Comparison of ENCODE assay signal across 8 cellular contexts in the genomic region with DNA sequence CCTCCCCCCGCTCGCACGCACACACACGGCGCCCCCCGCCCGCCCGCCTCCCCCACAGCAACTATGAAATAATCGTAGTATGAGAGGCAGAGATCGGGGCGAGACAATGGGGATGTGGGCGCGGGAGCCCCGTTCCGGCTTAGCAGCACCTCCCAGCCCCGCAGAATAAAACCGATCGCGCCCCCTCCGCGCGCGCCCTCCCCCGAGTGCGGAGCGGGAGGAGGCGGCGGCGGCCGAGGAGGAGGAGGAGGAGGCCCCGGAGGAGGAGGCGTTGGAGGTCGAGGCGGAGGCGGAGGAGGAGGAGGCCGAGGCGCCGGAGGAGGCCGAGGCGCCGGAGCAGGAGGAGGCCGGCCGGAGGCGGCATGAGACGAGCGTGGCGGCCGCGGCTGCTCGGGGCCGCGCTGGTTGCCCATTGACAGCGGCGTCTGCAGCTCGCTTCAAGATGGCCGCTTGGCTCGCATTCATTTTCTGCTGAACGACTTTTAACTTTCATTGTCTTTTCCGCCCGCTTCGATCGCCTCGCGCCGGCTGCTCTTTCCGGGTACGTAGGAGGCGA.
A peak's percentile ranks its signal among the peaks of the same experiment; 100 is the strongest.
DNase-seq lines count a peak whose midpoint lies in the region; ATAC-seq, FAIRE-seq and TF ChIP-seq lines count a peak whose summit lies in the region.

No MANE protein-coding gene starts in this region.

- no peak for FAIRE-seq in HTR-8/SVneo (lab: Jason Lieb, UNC)

- peak overlapping the region; percentile 81 for H3K4me3 ChIP-seq in neutrophil (ENCODE audit: low read depth in 1 of 2, low read length in 1 of 2)

- TF ChIP-seq CTCF in neutrophil (IDR thresholded peaks at IDR 0.05), result no peak

- H3K36me3 Mint-ChIP-seq in activated naive CD8-positive, alpha-beta T cell, result peaks cover under 1% of the 10 kb centered on the region

- peaks cover 46 to 47% of the 10 kb centered on the region in 2 experiments for H3K4me1 ChIP-seq in neutrophil (ENCODE audit: control insufficient read depth in 1 of 2, insufficient read depth in 1 of 2, low read depth in 1 of 2, low read length in 1 of 2)

- H3K9me3 ChIP-seq in neutrophil, result no peaks in the 10 kb centered on the region

- peaks cover 61% of the 10 kb centered on the region for H3K27me3 ChIP-seq in neutrophil

- peak; percentile 13 for ATAC-seq in HG02588 (IDR thresholded peaks at IDR 0.05; ENCODE audit: unreplicated experiment)
- no peak for ATAC-seq in GM18519 (IDR thresholded peaks at IDR 0.05; ENCODE audit: low FRiP score, unreplicated experiment)

- H3K4me3 Mint-ChIP-seq in activated naive CD8-positive, alpha-beta T cell, result peak overlapping the region; percentile 88

- peak; percentile 81 for DNase-seq in ELF-1 (ENCODE audit: low read depth, low spot score)
- DNase-seq in SHP77 (lab: John Stamatoyannopoulos, UW), result peak; percentile 45 to 49
- peak; percentile 65 for DNase-seq in globus pallidus (ENCODE audit: low spot score)
- DNase-seq in HTR-8/SVneo (ENCODE audit: insufficient read length, low spot score), result no peak

- H3K27ac ChIP-seq in neutrophil, result peak overlapping the region; percentile 21

- H3K36me3 ChIP-seq in neutrophil, result no peaks in the 10 kb centered on the region

- peaks cover 56% of the 10 kb centered on the region for H3K4me1 Mint-ChIP-seq in activated naive CD8-positive, alpha-beta T cell (ENCODE audit: low read depth)

- H3K27ac Mint-ChIP-seq in activated naive CD8-positive, alpha-beta T cell, result peak overlapping the region; percentile 93

- peaks cover 15% of the 10 kb centered on the region for H3K27me3 Mint-ChIP-seq in activated naive CD8-positive, alpha-beta T cell

- no peaks in the 10 kb centered on the region for H3K9me3 Mint-ChIP-seq in activated naive CD8-positive, alpha-beta T cell (ENCODE audit: low read depth)
